ENCODE assay signal across 8 cellular contexts in the genomic region with DNA sequence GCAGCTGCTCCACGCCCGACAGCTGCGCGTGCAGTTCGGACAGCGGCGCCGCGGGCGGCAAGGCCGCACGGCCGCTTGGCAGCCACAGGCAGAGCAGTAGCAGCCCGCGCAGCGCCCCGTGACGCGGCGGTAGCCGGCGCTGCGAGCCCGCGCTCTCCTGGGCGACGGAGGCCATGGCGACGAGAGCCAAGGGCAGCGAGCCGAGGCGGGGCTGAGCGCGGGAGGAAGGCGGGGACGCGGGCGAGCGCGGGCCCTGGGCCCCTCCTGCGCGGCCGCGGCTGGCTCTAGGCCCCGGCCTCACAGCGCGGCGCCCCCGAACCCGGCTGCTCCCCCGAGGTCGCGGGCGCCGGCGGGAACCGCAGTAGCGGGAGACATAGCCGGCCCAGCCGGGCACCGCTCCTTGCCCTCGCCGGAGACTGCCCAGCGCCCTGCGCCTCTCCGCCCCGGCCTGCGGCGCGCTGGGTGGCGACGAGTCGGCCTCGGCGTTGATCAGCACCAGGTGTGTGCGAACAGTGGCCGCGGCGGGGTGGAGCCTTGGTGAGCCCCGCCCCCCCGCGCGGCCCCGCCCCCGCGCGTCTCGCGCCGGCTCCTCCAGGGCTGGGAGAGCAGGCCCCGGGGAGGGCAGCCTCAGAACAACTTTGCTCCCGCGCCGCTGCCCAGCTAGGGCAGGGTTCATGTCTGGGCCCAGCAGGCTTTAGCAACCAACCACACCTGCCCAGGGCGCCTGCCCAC. TPM values are rescaled to one million over a fixed set of nuclear protein-coding genes. Genes with fewer than 3 reads are reported as not detected.
DNase-seq lines count a peak whose midpoint lies in the region; ATAC-seq and TF ChIP-seq lines count a peak whose summit lies in the region.

A gene with protein sequence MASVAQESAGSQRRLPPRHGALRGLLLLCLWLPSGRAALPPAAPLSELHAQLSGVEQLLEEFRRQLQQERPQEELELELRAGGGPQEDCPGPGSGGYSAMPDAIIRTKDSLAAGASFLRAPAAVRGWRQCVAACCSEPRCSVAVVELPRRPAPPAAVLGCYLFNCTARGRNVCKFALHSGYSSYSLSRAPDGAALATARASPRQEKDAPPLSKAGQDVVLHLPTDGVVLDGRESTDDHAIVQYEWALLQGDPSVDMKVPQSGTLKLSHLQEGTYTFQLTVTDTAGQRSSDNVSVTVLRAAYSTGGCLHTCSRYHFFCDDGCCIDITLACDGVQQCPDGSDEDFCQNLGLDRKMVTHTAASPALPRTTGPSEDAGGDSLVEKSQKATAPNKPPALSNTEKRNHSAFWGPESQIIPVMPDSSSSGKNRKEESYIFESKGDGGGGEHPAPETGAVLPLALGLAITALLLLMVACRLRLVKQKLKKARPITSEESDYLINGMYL (minus strand): TSS at position 514 of the 732 bp plus-strand sequence. CDS start 339 bp downstream, at position 175.

- 0 to 1% (median 0%) methylated on average over 6 to 95 of the region's 95 CpGs for WGBS in heart left ventricle, 4 donors
- WGBS in transverse colon (ENCODE audit: low coverage in 1 of 2), 2 donors = 1% methylated on average over 52 of the region's 95 CpGs; no CpG with 5 or more reads in 1 of the 2 donors

- no peaks in the 10 kb centered on the region for H3K36me3 ChIP-seq in heart left ventricle
- H3K36me3 ChIP-seq in transverse colon = no peaks in the 10 kb centered on the region

- CTCF ChIA-PET in GM10248 (lab: Yijun Ruan, JAX) = interaction anchor here (0.9 to 1.6 kb wide), 6 partner anchors 8 to 41 kb away, joined by 3 to 6 read pairs (median 4); no protein-coding TSS in a partner anchor

- H3K4me1 ChIP-seq in heart left ventricle (peaks cover 0 to 36% (median 14%) of the 10 kb centered on the region in 12 donors), transverse colon (peaks cover 0 to 28% (median 17%) of the 10 kb centered on the region in 4 donors)

- POLR2A ChIA-PET in GM10248 (lab: Yijun Ruan, JAX) = no interaction called here

- peak within 1 kb of the TSS; percentile 61 to 88 (median 72) for H3K4me3 ChIP-seq in heart left ventricle
- H3K4me3 ChIP-seq in transverse colon = peak within 1 kb of the TSS; percentile 42 to 90 (median 69)

- TF ChIP-seq CTCF in GM10248 (IDR thresholded peaks at IDR 0.05; ENCODE audit: control extremely low read depth, extremely low read depth, low read depth, missing control alignments) (no peak), heart left ventricle (IDR thresholded peaks at IDR 0.05) (peak in 1 of 12 donors; percentile 19), transverse colon (IDR thresholded peaks at IDR 0.05) (no peak)

- peak within 1 kb of the TSS; percentile 57 to 94 (median 88) for H3K27ac ChIP-seq in heart left ventricle
- H3K27ac ChIP-seq in transverse colon = peak within 1 kb of the TSS; percentile 91 to 98 (median 95)

- intact Hi-C loops in heart left ventricle (cut with DNase I) (loop anchor here in 5 of 10 donors (2.0 to 10.0 kb wide), 6 partner anchors 17 to 299 kb away; a partner anchor contains a TSS), posterior cingulate gyrus (cut with DNase I) (loop anchor here (2.0 to 5.0 kb wide), 3 partner anchors 59 to 297 kb away; a partner anchor contains a TSS), transverse colon (cut with DNase I; ENCODE audit: low total_unique reads) (no loop called here)

- in situ Hi-C loops in transverse colon (cut with MboI; ENCODE audit: low pct_ligation_motif_present in 1 of 4, low pct_unique_long_range_greater_than_20kb in 1 of 4, low sequenced_read_pairs in 3 of 4) = no loop called here

- H3K27me3 ChIP-seq in heart left ventricle (no peaks in the 10 kb centered on the region), transverse colon (no peaks in the 10 kb centered on the region)

- peak; percentile 78 for ATAC-seq in HG02678 (IDR thresholded peaks at IDR 0.05; ENCODE audit: unreplicated experiment)
- ATAC-seq in heart left ventricle = peak; percentile 89 to 95 (median 94)

- TF ChIP-seq POLR2A in heart left ventricle (IDR thresholded peaks at IDR 0.05) (peak in 1 of 2 donors; percentile 65), transverse colon (IDR thresholded peaks at IDR 0.05) (peak; percentile 64)

- no peak for TF ChIP-seq EP300 in transverse colon (IDR thresholded peaks at IDR 0.05; ENCODE audit: low read depth)

- no peaks in the 10 kb centered on the region for H3K9me3 ChIP-seq in heart left ventricle
- no peaks in the 10 kb centered on the region for H3K9me3 ChIP-seq in transverse colon

- DNase-seq in GM10248 (ENCODE audit: extremely low spot score) = peak; percentile 93
- DNase-seq in NCI-H1105 treated with DMSO at 0.1 percent for 48 hours (lab: John Stamatoyannopoulos, UW) = peak; percentile 86
- DNase-seq in T-helper 1 cell = peak; percentile 61 to 81 (median 76)
- peak; percentile 79 for DNase-seq in amniotic epithelial cell (ENCODE audit: low read depth)
- peak; percentile 79 to 92 (median 85) for DNase-seq in heart left ventricle
- DNase-seq in posterior cingulate gyrus = peak; percentile 71 to 98 (median 88)
- peak; percentile 93 for DNase-seq in transverse colon

RNA-seq across cellular contexts. Expression of the gene that starts here (rescaled TPM):
- total RNA-seq in heart left ventricle (10 to 100 TPM; 10.2 to 23.8 (median 13.2) TPM), transverse colon (10 to 100 TPM in 3 of 4 donors, 1 to 10 TPM in 1; 2.2 to 50.5 (median 21.2) TPM)
- 1 to 10 TPM; 5.0 to 8.1 TPM for polyA plus RNA-seq in heart left ventricle

Comparison
In these comparisons a context has a peak if more than half of its experiments do, and no peak if none do; other contexts are left out.
1. Peak in every context shown above with its lines: DNase-seq, ATAC-seq, H3K4me3 ChIP-seq and H3K27ac ChIP-seq.